In genomic region chr6:106134087-106134770, GRCh38 we compare ENCODE assay signal across 21 cellular contexts. TPM values are rescaled to one million over a fixed set of nuclear protein-coding genes. Genes with fewer than 3 reads are reported as not detected.
DNase-seq lines count a peak whose midpoint lies in the region; ATAC-seq, FAIRE-seq and TF ChIP-seq lines count a peak whose summit lies in the region.
"Had no signal": no experiment of that assay in that cellular context is flagged by ENCODE, and none has a peak within 500 bp of the region (broad histone marks: within the 10 kb centered on the region; RNA-seq: fewer than 3 reads in every experiment).

No MANE protein-coding gene starts in this region.

- H4K5ac ChIP-seq in IMR-90 (ENCODE audit: low read depth, low read length), result no peak overlapping the region

- H3K23ac ChIP-seq in IMR-90 (ENCODE audit: low read depth, low read length), result no peak overlapping the region

- no peak for FAIRE-seq in kidney (lab: Jason Lieb, UNC)
- FAIRE-seq: frontal cortex, GM12891 had no signal

- WGBS in IMR-90 (ENCODE audit: extremely low coverage in 2 of 2, insufficient read length in 1 of 2), 2 experiments, result 88% methylated on average over 8 of the region's 17 CpGs; no CpG with 5 or more reads in 1 of the 2 experiments
- 88% methylated on average over 13 of the region's 17 CpGs for WGBS in mammary epithelial cell (ENCODE audit: low coverage, missing lambda C conversion rate)

- H2BK5ac ChIP-seq in IMR-90 (ENCODE audit: low read depth, low read length, poor library complexity, severe bottlenecking), result no peak overlapping the region

- H2BK20ac ChIP-seq in IMR-90 (ENCODE audit: low read depth, low read length), result no peak overlapping the region; the same call in 1 of the 2 replicates

- H2AFZ ChIP-seq in IMR-90 (replicated peaks; ENCODE audit: low read length, poor library complexity) (peak overlapping the region; percentile 35), mammary epithelial cell (ENCODE audit: low read depth, low read length) (peak overlapping the region; percentile 89)

- CTCF ChIA-PET in IMR-90 (lab: Yijun Ruan, JAX), result no interaction called here
- CTCF ChIA-PET in mammary epithelial cell (lab: Charles Lee; ENCODE audit: low non-redundant PET), result no interaction called here

- no peak overlapping the region for H2AK9ac ChIP-seq in IMR-90 (replicated peaks; ENCODE audit: low read depth, low read length, poor library complexity)

- H3K9ac ChIP-seq in IMR-90 (ENCODE audit: low read depth, low read length) (no peak overlapping the region), mammary epithelial cell (ENCODE audit: insufficient read depth, low read length) (no peak overlapping the region), kidney (ENCODE audit: low read length in 2 of 2) (no peak overlapping the region)

- peak overlapping the region; percentile 9; the same call in 1 of the 2 replicates for H3K4ac ChIP-seq in IMR-90 (ENCODE audit: low read depth, low read length)

- H3K9me1 ChIP-seq in IMR-90 (ENCODE audit: insufficient read depth, low read length), result no peaks in the 10 kb centered on the region

- dilution Hi-C loops in IMR-90 (cut with HindIII; ENCODE audit: low sequenced_read_pairs, unreplicated experiment) (no loop called here), mammary epithelial cell (cut with HindIII; ENCODE audit: low sequenced_read_pairs) (no loop called here)

- H2AK5ac ChIP-seq in IMR-90 (ENCODE audit: low read depth, low read length), result peak overlapping the region; percentile 83; the same call in 1 of the 2 replicates

- no peaks in the 10 kb centered on the region for H3K79me2 ChIP-seq in mammary epithelial cell (ENCODE audit: insufficient read depth, low read length)

- H3K9me3 ChIP-seq in IMR-90 (ENCODE audit: control insufficient read depth, insufficient read depth, low read length) (no peaks in the 10 kb centered on the region), mammary epithelial cell (replicated peaks; ENCODE audit: insufficient read depth, low read length) (no peaks in the 10 kb centered on the region), kidney (ENCODE audit: control insufficient read depth in 1 of 2, low read length in 2 of 2) (no peaks in the 10 kb centered on the region)
- H3K9me3 ChIP-seq: colonic mucosa, HAP-1, spleen had no signal

- TF ChIP-seq POLR2A in IMR-90 (IDR thresholded peaks at IDR 0.05; ENCODE audit: low read depth, low read length), result no peak

- in situ Hi-C loops in IMR-90 (cut with MboI; ENCODE audit: low sequenced_read_pairs), result no loop called here
- in situ Hi-C loops in mammary epithelial cell (cut with MboI; ENCODE audit: low sequenced_read_pairs in 2 of 2), result no loop called here

- POLR2A ChIA-PET in IMR-90 (lab: Charles Lee; ENCODE audit: unreplicated experiment), result no interaction called here

- H3K4me3 ChIP-seq in IMR-90 (ENCODE audit: insufficient read depth, low read depth, low read length) (no peak overlapping the region), mammary epithelial cell (replicated peaks in 1 of 3; ENCODE audit: insufficient read depth in 1 of 3, low read depth in 2 of 3, low read length in 3 of 3) (no peak overlapping the region), kidney (ENCODE audit: low read length in 2 of 2) (no peak overlapping the region)
- H3K4me3 ChIP-seq: colonic mucosa, HAP-1, spleen had no signal

- H3K27me3 ChIP-seq in IMR-90 (ENCODE audit: control insufficient read depth, insufficient read depth, low read length) (no peaks in the 10 kb centered on the region), mammary epithelial cell (ENCODE audit: insufficient read depth, low read length) (no peaks in the 10 kb centered on the region)
- H3K27me3 ChIP-seq: colonic mucosa, spleen had no signal

- ATAC-seq in IMR-90 (ENCODE audit: low read depth) (no peak), left lobe of liver (no peak), GM21576 (IDR thresholded peaks at IDR 0.05; ENCODE audit: unreplicated experiment) (no peak)

- H4K91ac ChIP-seq in IMR-90 (ENCODE audit: insufficient read depth, low read depth, low read length), result no peak overlapping the region

- no peaks in the 10 kb centered on the region for H3K79me1 ChIP-seq in IMR-90 (ENCODE audit: low read depth in 1 of 2, low read length in 2 of 2)

- no peak overlapping the region for H3K56ac ChIP-seq in IMR-90 (ENCODE audit: extremely low read depth, insufficient read depth, low read length)

- H3K27ac ChIP-seq in IMR-90 (ENCODE audit: insufficient read depth, low read length) (no peak overlapping the region), mammary epithelial cell (ENCODE audit: insufficient read depth, low read depth, low read length) (no peak overlapping the region), kidney (ENCODE audit: low read depth in 2 of 2, low read length in 2 of 2) (no peak overlapping the region)
- H3K27ac ChIP-seq: colonic mucosa, spleen had no signal

- no TSS peak for BruUV-seq in IMR-90 (replicated peaks; lab: Mats Ljungman, UMichigan)
- no TSS peak for BruUV-seq in mammary epithelial cell (replicated peaks; lab: Mats Ljungman, UMichigan)

- H3K4me2 ChIP-seq in IMR-90 (ENCODE audit: low read depth, low read length) (no peak overlapping the region), mammary epithelial cell (ENCODE audit: insufficient read depth, low read depth, low read length) (peak overlapping the region; percentile 21)

- intact Hi-C loops in IMR-90 (cut with micrococcal nuclease) (no loop called here), mammary epithelial cell (cut with micrococcal nuclease) (no loop called here), kidney (cut with DNase I) (no loop called here)

- H2BK120ac ChIP-seq in IMR-90 (ENCODE audit: low read depth, low read length), result no peak overlapping the region

- H3K18ac ChIP-seq in IMR-90 (ENCODE audit: low read depth, low read length), result no peak overlapping the region

- no peaks in the 10 kb centered on the region for H4K20me1 ChIP-seq in IMR-90 (ENCODE audit: insufficient read depth, low read length)
- no peaks in the 10 kb centered on the region for H4K20me1 ChIP-seq in mammary epithelial cell (ENCODE audit: insufficient read depth, low read length)

- no peaks in the 10 kb centered on the region for H3K36me3 ChIP-seq in IMR-90 (ENCODE audit: control insufficient read depth, insufficient read depth, low read length)
- H3K36me3 ChIP-seq in mammary epithelial cell (ENCODE audit: insufficient read depth, low read length), result no peaks in the 10 kb centered on the region
- H3K36me3 ChIP-seq in kidney (ENCODE audit: control insufficient read depth in 1 of 2, insufficient read depth in 2 of 2, low read length in 2 of 2), result no peaks in the 10 kb centered on the region
- H3K36me3 ChIP-seq: colonic mucosa, HAP-1, spleen had no signal

- TF ChIP-seq RAD21 in IMR-90 (IDR thresholded peaks at IDR 0.05; ENCODE audit: low read length), result no peak

- DNase-seq in A172 (ENCODE audit: low spot score), result peak; percentile 23
- DNase-seq in IMR-90, result no peak
- peak; percentile 45 for DNase-seq in mammary epithelial cell
- peak; percentile 15 for DNase-seq in left lobe of liver (ENCODE audit: low spot score)
- DNase-seq in kidney, result no peak
- no peak for DNase-seq in NCI-H1048 (lab: John Stamatoyannopoulos, UW)
- DNase-seq in NK-92 (lab: John Stamatoyannopoulos, UW; ENCODE audit: unreplicated experiment), result no peak
- DNase-seq: activated B cell treated with CpG ODN at 0.5 μM for 24 hours; activated naive CD8-positive, alpha-beta T cell treated with anti-CD3 and anti-CD28 coated beads, Interleukin-2, amount 50 U/mL, for 24 hours; C1 segment of cervical spinal cord; GF-D8; Kasumi-1; NCI-H1105 treated with DMSO at 0.1 percent for 48 hours; NCI-H526 treated with DMSO at 0.1 percent for 48 hours; spleen; T-helper 2 cell had no signal

- TF ChIP-seq CTCF in IMR-90 (conservative IDR thresholded peaks at IDR 0.05; ENCODE audit: low read depth, low read length) (no peak), mammary epithelial cell (conservative IDR thresholded peaks at IDR 0.05 in 1 of 2, IDR thresholded peaks at IDR 0.05 in 1 of 2; ENCODE audit: extremely low read depth in 1 of 2, insufficient read depth in 1 of 2, low read depth in 1 of 2, low read length in 2 of 2) (no peak), kidney (IDR thresholded peaks at IDR 0.05; ENCODE audit: borderline replicate concordance, extremely low read depth, insufficient read depth) (no peak)

- H3K4me1 ChIP-seq in IMR-90 (ENCODE audit: control insufficient read depth, insufficient read depth, low read length), result peaks cover 7% of the 10 kb centered on the region
- H3K4me1 ChIP-seq in mammary epithelial cell (ENCODE audit: insufficient read depth, low read length), result peaks cover 16% of the 10 kb centered on the region
- no peaks in the 10 kb centered on the region for H3K4me1 ChIP-seq in kidney (ENCODE audit: control insufficient read depth in 1 of 2, insufficient read depth in 1 of 2, low read depth in 1 of 2, low read length in 2 of 2)
- H3K4me1 ChIP-seq: colonic mucosa, spleen had no signal

- H4K8ac ChIP-seq in IMR-90 (ENCODE audit: low read depth in 2 of 2, low read length in 2 of 2), result no peak overlapping the region

- no peak overlapping the region for H2BK15ac ChIP-seq in IMR-90 (ENCODE audit: low read depth, low read length)

- no peak overlapping the region for H3K14ac ChIP-seq in IMR-90 (replicated peaks; ENCODE audit: low read depth, low read length)

TF ChIP-seq in IMR-90, 13 proteins besides CTCF, POLR2A, EP300 and RAD21:
- no peak for TF ChIP-seq SMC3 (IDR thresholded peaks at IDR 0.05; ENCODE audit: low read depth, low read length)

RNA-seq across cellular contexts. Expression of gene PRDM1, which starts 48.1 kb away (rescaled TPM):
- 0.19 and 0.31 TPM in 2 replicates for total RNA-seq in A172 (2014; rRNA removed; shearing (Covaris generic))
- total RNA-seq in IMR-90 (2012; rRNA removed), result 2.3 and 6.9 TPM in 2 replicates
- 3.0 and 3.9 TPM in 2 replicates for polyA plus RNA-seq in IMR-90 (2012; rRNA removed)
- 2.5 and 2.9 TPM in 2 replicates for polyA plus RNA-seq in IMR-90 (2012; cell fraction: cytosol; rRNA removed)
- 11.9 and 13.5 TPM in 2 replicates for polyA plus RNA-seq in IMR-90 (2012; cell fraction: nucleus; rRNA removed; ENCODE audit: low replicate concordance)
- 10 to 100 TPM in 1 of 2 donors, 1 to 10 TPM in 1; 5.7 to 17.7 TPM for total RNA-seq in mammary epithelial cell
- polyA plus RNA-seq in mammary epithelial cell, result 3.2 TPM
- 20.5 TPM for polyA minus RNA-seq in mammary epithelial cell
- 1.0 TPM for total RNA-seq in left lobe of liver
- total RNA-seq in kidney, result 23.0 TPM
- 0.86 TPM for polyA plus RNA-seq in kidney (ENCODE audit: insufficient read depth, low read depth, low replicate concordance)

Comparison
In these comparisons a context has a peak if more than half of its experiments do, and no peak if none do; other contexts are left out.
1. DNase-seq: peak in A172 (single experiment), mammary epithelial cell (single experiment) and left lobe of liver (single experiment); none in IMR-90 (single experiment), kidney (single experiment), NCI-H1048 (single experiment) and NK-92 (single experiment).